Comparison of ENCODE assay signal across 16 cellular contexts in the genomic region with DNA sequence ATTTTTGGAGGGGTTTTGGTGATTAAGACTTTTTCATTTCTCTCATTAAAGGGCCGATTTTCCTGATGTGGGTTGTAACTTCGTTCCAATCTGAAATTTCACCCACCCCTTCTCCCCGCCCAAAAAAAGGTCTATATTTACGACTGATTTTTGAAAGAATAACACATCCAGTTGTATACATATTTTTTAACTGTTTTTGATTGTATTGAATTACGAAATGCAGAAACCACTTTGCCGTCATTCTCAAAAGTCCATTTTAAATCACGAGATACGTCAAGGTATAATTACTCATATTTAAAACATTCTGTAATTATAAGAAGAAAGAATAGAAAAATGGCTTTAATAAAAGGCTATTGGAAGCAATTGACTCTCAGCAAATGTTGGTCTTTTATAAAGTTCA.
"Had no signal": no experiment of that assay in that cellular context is flagged by ENCODE, and none has a peak within 500 bp of the region (broad histone marks: within the 10 kb centered on the region; RNA-seq: fewer than 3 reads in every experiment).

No MANE protein-coding gene starts in this region.

- H3K36me3 ChIP-seq: cardiac muscle cell, esophagus muscularis mucosa, pancreas, thoracic aorta, uterus had no signal

- H3K4me3 ChIP-seq: cardiac muscle cell, esophagus muscularis mucosa, mucosa of descending colon, pancreas, thoracic aorta, uterus had no signal

- H3K4me1 ChIP-seq: pancreas, uterus had no signal

- H3K9me3 Mint-ChIP-seq: activated naive CD4-positive, alpha-beta T cell treated with anti-CD3 and anti-CD28 coated beads for 36 hours; activated naive CD8-positive, alpha-beta T cell treated with anti-CD3 and anti-CD28 coated beads, Interleukin-2, amount 50 U/mL, for 24 hours; activated T-helper 2 cell treated with anti-CD3 and anti-CD28 coated beads, Interferon-gamma antibody, Interleukin-2, Interleukin-4, amounts not matched to agents 10 μg/mL and 5 μg/mL and 100 μg/mL, durations not matched to agents 14 hours and 24 hours and 36 hours; stimulated activated effector memory CD8-positive, alpha-beta T cell treated with anti-CD3 and anti-CD28 coated beads, Interleukin-12 subunit alpha, Interleukin-12 subunit beta, amount 100 ng/mL, for 72 hours had no signal

- H3K4me1 Mint-ChIP-seq: activated naive CD8-positive, alpha-beta T cell treated with anti-CD3 and anti-CD28 coated beads, Interleukin-2, amount 50 U/mL, for 24 hours; naive thymus-derived CD4-positive, alpha-beta T cell; stimulated activated effector memory CD8-positive, alpha-beta T cell treated with anti-CD3 and anti-CD28 coated beads, Interleukin-12 subunit alpha, Interleukin-12 subunit beta, amount 100 ng/mL, for 72 hours had no signal

- H3K36me3 Mint-ChIP-seq: naive thymus-derived CD4-positive, alpha-beta T cell; stimulated activated effector memory CD8-positive, alpha-beta T cell treated with anti-CD3 and anti-CD28 coated beads, Interleukin-12 subunit alpha, Interleukin-12 subunit beta, amount 100 ng/mL, for 72 hours had no signal

- H3K27me3 ChIP-seq: uterus had no signal

- DNase-seq: activated CD4-positive, alpha-beta T cell treated with anti-CD3 and anti-CD28 coated beads, Interleukin-2, amount 50 U/mL, for 48 hours; activated naive CD4-positive, alpha-beta T cell treated with anti-CD3 and anti-CD28 coated beads for 36 hours; activated naive CD8-positive, alpha-beta T cell treated with anti-CD3 and anti-CD28 coated beads, Interleukin-2, amount 50 U/mL, for 24 hours; foreskin melanocyte; head of caudate nucleus; left cardiac atrium; mucosa of descending colon; naive thymus-derived CD4-positive, alpha-beta T cell; pancreas; T-helper 1 cell; uterus had no signal

- H3K9me3 ChIP-seq: esophagus muscularis mucosa, mucosa of descending colon, pancreas, thoracic aorta, uterus had no signal

- ATAC-seq: activated naive CD8-positive, alpha-beta T cell treated with anti-CD3 and anti-CD28 coated beads, Interleukin-2, amount 50 U/mL, for 24 hours; left cardiac atrium; mucosa of descending colon; naive thymus-derived CD4-positive, alpha-beta T cell; pancreas; stimulated activated effector memory CD8-positive, alpha-beta T cell treated with anti-CD3 and anti-CD28 coated beads, Interleukin-12 subunit alpha, Interleukin-12 subunit beta, amount 100 ng/mL, for 72 hours had no signal

- H3K27ac ChIP-seq: cardiac muscle cell, esophagus muscularis mucosa, pancreas, thoracic aorta had no signal

- H3K4me3 Mint-ChIP-seq: activated naive CD4-positive, alpha-beta T cell treated with anti-CD3 and anti-CD28 coated beads for 36 hours; activated naive CD8-positive, alpha-beta T cell treated with anti-CD3 and anti-CD28 coated beads, Interleukin-2, amount 50 U/mL, for 24 hours; naive thymus-derived CD4-positive, alpha-beta T cell; stimulated activated effector memory CD8-positive, alpha-beta T cell treated with anti-CD3 and anti-CD28 coated beads, Interleukin-12 subunit alpha, Interleukin-12 subunit beta, amount 100 ng/mL, for 72 hours had no signal

- H3K27ac Mint-ChIP-seq: activated naive CD4-positive, alpha-beta T cell treated with anti-CD3 and anti-CD28 coated beads for 36 hours; activated naive CD8-positive, alpha-beta T cell treated with anti-CD3 and anti-CD28 coated beads, Interleukin-2, amount 50 U/mL, for 24 hours; activated T-helper 2 cell treated with anti-CD3 and anti-CD28 coated beads, Interferon-gamma antibody, Interleukin-2, Interleukin-4, amounts not matched to agents 10 μg/mL and 5 μg/mL and 100 μg/mL, durations not matched to agents 14 hours and 24 hours and 36 hours; naive thymus-derived CD4-positive, alpha-beta T cell; stimulated activated effector memory CD8-positive, alpha-beta T cell treated with anti-CD3 and anti-CD28 coated beads, Interleukin-12 subunit alpha, Interleukin-12 subunit beta, amount 100 ng/mL, for 72 hours had no signal
